In genomic region chr1:210374600-210374953, GRCh38 we compare ENCODE assay signal across 10 cellular contexts. TPM values are rescaled to one million over a fixed set of nuclear protein-coding genes. Genes with fewer than 3 reads are reported as not detected.
DNase-seq lines count a peak whose midpoint lies in the region; ATAC-seq and TF ChIP-seq lines count a peak whose summit lies in the region.
"Had no signal": no experiment of that assay in that cellular context is flagged by ENCODE, and none has a peak within 500 bp of the region (broad histone marks: within the 10 kb centered on the region; RNA-seq: fewer than 3 reads in every experiment).

No MANE protein-coding gene starts in this region.

- H3K36me3 ChIP-seq in mesenchymal stem cell (ENCODE audit: control insufficient read depth in 1 of 2, insufficient read depth in 2 of 2, low read depth in 1 of 2, low read length in 2 of 2), result no peaks in the 10 kb centered on the region
- no peaks in the 10 kb centered on the region for H3K36me3 ChIP-seq in colonic mucosa
- H3K36me3 ChIP-seq: stomach had no signal

- H3K27ac ChIP-seq in C4-2B, result no peak overlapping the region; the same call in 1 of the 2 replicates
- peak overlapping the region; percentile 92 for H3K27ac ChIP-seq in H9 (ENCODE audit: insufficient read length, low read depth, low read length)
- H3K27ac ChIP-seq in mesenchymal stem cell (ENCODE audit: low read length, poor library complexity, severe bottlenecking), result peak overlapping the region; percentile 15
- no peak overlapping the region for H3K27ac ChIP-seq in colonic mucosa

- H2BK120ac ChIP-seq in H9 (ENCODE audit: low read depth, low read length, poor library complexity, severe bottlenecking) (peak overlapping the region; percentile 44), mesenchymal stem cell (ENCODE audit: low read depth, low read length) (no peak overlapping the region)

- H3K27ac Mint-ChIP-seq in H9, result peak overlapping the region; percentile 98 to 100 (median 100); a peak in 5 of 7 replicates
- H3K27ac Mint-ChIP-seq in activated T-helper 17 cell treated with anti-CD3 and anti-CD28 coated beads, Interleukin-2, amount 50 U/mL, for 72 hours, result peak overlapping the region; percentile 91

- no peak overlapping the region for H3K23ac ChIP-seq in H9 (ENCODE audit: insufficient read length, low read depth, low read length)
- H3K23ac ChIP-seq in mesenchymal stem cell (ENCODE audit: low read length in 2 of 2), result no peak overlapping the region

- H3K9ac ChIP-seq in H9 (ENCODE audit: extremely low read depth, insufficient read length, low read length), result no peak overlapping the region
- peak overlapping the region; percentile 86 for H3K9ac ChIP-seq in mesenchymal stem cell (ENCODE audit: low read length)
- no peak overlapping the region for H3K9ac ChIP-seq in colonic mucosa (ENCODE audit: low read depth in 2 of 2, low read length in 2 of 2)

- no peaks in the 10 kb centered on the region for H3K23me2 ChIP-seq in H9 (ENCODE audit: insufficient read length, low read depth, low read length, poor library complexity, severe bottlenecking)

- H4K20me1 ChIP-seq in H9 (ENCODE audit: control insufficient read depth, insufficient read depth, insufficient read length), result no peaks in the 10 kb centered on the region

- no peaks in the 10 kb centered on the region for H3K79me2 ChIP-seq in H9 (ENCODE audit: insufficient read depth, low read length)

- H3K18ac ChIP-seq in H9 (ENCODE audit: insufficient read length, low read depth, low read length), result no peak overlapping the region
- H3K18ac ChIP-seq in mesenchymal stem cell (ENCODE audit: low read depth in 1 of 2, low read length in 2 of 2), result no peak overlapping the region

- peaks cover 36 to 46% of the 10 kb centered on the region in 2 experiments for H3K4me1 Mint-ChIP-seq in H9
- peaks cover 19% of the 10 kb centered on the region for H3K4me1 Mint-ChIP-seq in activated T-helper 17 cell treated with anti-CD3 and anti-CD28 coated beads, Interleukin-2, amount 50 U/mL, for 72 hours

- DNase-seq in H9 (no peak), mesenchymal stem cell (no peak), T1000 (lab: John Stamatoyannopoulos, UW) (no peak), colonic mucosa (no peak)
- DNase-seq: NCI-H187 treated with DMSO at 0.1 percent for 48 hours had no signal

- H3K56ac ChIP-seq in H9 (ENCODE audit: insufficient read length, low read depth, low read length), result no peak overlapping the region

- peaks cover 8% of the 10 kb centered on the region; the same call in 1 of the 2 replicates for H3K4me1 ChIP-seq in H9 (ENCODE audit: insufficient read depth, low read length)
- peaks cover 8% of the 10 kb centered on the region for H3K4me1 ChIP-seq in mesenchymal stem cell (ENCODE audit: control insufficient read depth, insufficient read depth, low read depth, low read length)
- no peaks in the 10 kb centered on the region for H3K4me1 ChIP-seq in colonic mucosa

- H2BK12ac ChIP-seq in H9 (ENCODE audit: insufficient read length, low read depth, low read length) (no peak overlapping the region), mesenchymal stem cell (ENCODE audit: low read length in 2 of 2) (no peak overlapping the region)

- H3K27me3 Mint-ChIP-seq in H9 (ENCODE audit: low read depth), result peaks cover 12% of the 10 kb centered on the region
- H3K27me3 Mint-ChIP-seq in activated T-helper 17 cell treated with anti-CD3 and anti-CD28 coated beads, Interleukin-2, amount 50 U/mL, for 72 hours, result no peaks in the 10 kb centered on the region

- H4K8ac ChIP-seq in H9 (replicated peaks; ENCODE audit: insufficient read length, low read depth, low read length) (no peak overlapping the region), mesenchymal stem cell (ENCODE audit: low read length) (no peak overlapping the region)

- H2BK15ac ChIP-seq in H9 (ENCODE audit: low read depth, low read length), result no peak overlapping the region
- H2BK15ac ChIP-seq in mesenchymal stem cell (ENCODE audit: low read depth, poor library complexity, severe bottlenecking), result no peak overlapping the region

- no CpG with 5 or more reads among the region's 4 CpGs for WGBS in H9 (ENCODE audit: extremely low coverage, insufficient read length, low lambda C conversion rate)
- no CpG with 5 or more reads among the region's 4 CpGs for WGBS in mesenchymal stem cell

- H3K14ac ChIP-seq in H9 (ENCODE audit: insufficient read depth, low read length), result no peak overlapping the region
- no peak overlapping the region for H3K14ac ChIP-seq in mesenchymal stem cell (ENCODE audit: low read length in 2 of 2)

- no peaks in the 10 kb centered on the region; a peak in 2 of 5 replicates for H3K9me3 Mint-ChIP-seq in H9
- no peaks in the 10 kb centered on the region for H3K9me3 Mint-ChIP-seq in activated T-helper 17 cell treated with anti-CD3 and anti-CD28 coated beads, Interleukin-2, amount 50 U/mL, for 72 hours

- H3K4me2 ChIP-seq in H9 (ENCODE audit: insufficient read depth, insufficient read length, low read length) (no peak overlapping the region), mesenchymal stem cell (ENCODE audit: low read length, poor library complexity, severe bottlenecking) (no peak overlapping the region)

- H3K4me3 ChIP-seq in mesenchymal stem cell (ENCODE audit: insufficient read depth in 1 of 2, low read depth in 1 of 2, low read length in 2 of 2) (peak overlapping the region in 1 of 2 experiments; percentile 28), colonic mucosa (no peak overlapping the region)
- H3K4me3 ChIP-seq: stomach had no signal

- H2BK20ac ChIP-seq in H9 (ENCODE audit: low read depth, low read length, poor library complexity, severe bottlenecking), result no peak overlapping the region

- H3K4ac ChIP-seq in H9 (ENCODE audit: low read depth, low read length) (no peak overlapping the region), mesenchymal stem cell (ENCODE audit: low read depth in 1 of 2, low read length in 2 of 2) (no peak overlapping the region)

- no peak overlapping the region for H4K91ac ChIP-seq in H9 (ENCODE audit: insufficient read length, low read depth, low read length)
- H4K91ac ChIP-seq in mesenchymal stem cell (ENCODE audit: low read length), result no peak overlapping the region

- no peak for ATAC-seq in activated T-helper 17 cell treated with anti-CD3 and anti-CD28 coated beads, Interleukin-2, amount 50 U/mL, for 72 hours (replicated peaks)
- ATAC-seq in HG02885 (IDR thresholded peaks at IDR 0.05; ENCODE audit: poor library complexity, unreplicated experiment), result no peak
- ATAC-seq in GM21576 (IDR thresholded peaks at IDR 0.05; ENCODE audit: unreplicated experiment), result no peak

- H3K27me3 ChIP-seq in H9 (ENCODE audit: insufficient read depth, low read length) (no peaks in the 10 kb centered on the region; the same call in 1 of the 2 replicates), mesenchymal stem cell (ENCODE audit: control insufficient read depth in 1 of 2, insufficient read depth in 1 of 2, low read length in 2 of 2) (no peaks in the 10 kb centered on the region), colonic mucosa (no peaks in the 10 kb centered on the region)
- H3K27me3 ChIP-seq: stomach had no signal

- no peaks in the 10 kb centered on the region for H3K36me3 Mint-ChIP-seq in H9 (ENCODE audit: insufficient read depth in 1 of 3, low read depth in 3 of 3)
- H3K36me3 Mint-ChIP-seq in activated T-helper 17 cell treated with anti-CD3 and anti-CD28 coated beads, Interleukin-2, amount 50 U/mL, for 72 hours (ENCODE audit: low read depth), result no peaks in the 10 kb centered on the region

- H2BK5ac ChIP-seq in H9 (ENCODE audit: insufficient read length, low read length) (no peak overlapping the region), mesenchymal stem cell (ENCODE audit: low read depth, low read length, poor library complexity, severe bottlenecking) (no peak overlapping the region)

- intact Hi-C loops in colonic mucosa (cut with DNase I), result no loop called here

- H2AFZ ChIP-seq in H9 (ENCODE audit: low read length), result no peak overlapping the region
- no peak overlapping the region for H2AFZ ChIP-seq in mesenchymal stem cell (ENCODE audit: low read depth, low read length)

- H2AK5ac ChIP-seq in H9 (ENCODE audit: insufficient read length, low read length) (no peak overlapping the region), mesenchymal stem cell (ENCODE audit: low read length, severe bottlenecking) (peak overlapping the region; percentile 77)

- TF ChIP-seq CTCF in C4-2B (conservative IDR thresholded peaks at IDR 0.05) (peak; percentile 63), H9 (conservative IDR thresholded peaks at IDR 0.05) (no peak), colonic mucosa (IDR thresholded peaks at IDR 0.05) (no peak)

- no peaks in the 10 kb centered on the region for H3K79me1 ChIP-seq in H9 (ENCODE audit: insufficient read depth, low read depth, low read length, poor library complexity, severe bottlenecking)
- H3K79me1 ChIP-seq in mesenchymal stem cell (replicated peaks; ENCODE audit: low read length, poor library complexity, severe bottlenecking), result peaks cover 1% of the 10 kb centered on the region

- no peak overlapping the region for H4K5ac ChIP-seq in H9 (ENCODE audit: insufficient read length, low read depth, low read length)

- H3T11ph ChIP-seq in H9 (ENCODE audit: low read length), result peak overlapping the region; percentile 80

- H3K9me3 ChIP-seq in H9 (ENCODE audit: control insufficient read depth, low read depth, low read length), result no peaks in the 10 kb centered on the region
- H3K9me3 ChIP-seq in mesenchymal stem cell (ENCODE audit: control insufficient read depth, low read length), result no peaks in the 10 kb centered on the region
- no peaks in the 10 kb centered on the region for H3K9me3 ChIP-seq in colonic mucosa
- H3K9me3 ChIP-seq: stomach had no signal

- H3K4me3 Mint-ChIP-seq in H9, result no peak overlapping the region; a peak in 1 of 5 replicates
- peak overlapping the region; percentile 56 for H3K4me3 Mint-ChIP-seq in activated T-helper 17 cell treated with anti-CD3 and anti-CD28 coated beads, Interleukin-2, amount 50 U/mL, for 72 hours

RNA-seq across cellular contexts. Expression of gene HHAT, which starts 45.9 kb away (rescaled TPM):
- total RNA-seq in H9 (2021), result 0.48 and 0.83 TPM in 2 replicates
- total RNA-seq in activated T-helper 17 cell treated with anti-CD3 and anti-CD28 coated beads, Interleukin-2, amount 50 U/mL, for 72 hours, result 1 to 10 TPM in 1 of 2 donors, under 1 TPM in 1; 0.58 to 1.3 TPM
- polyA plus RNA-seq in mesenchymal stem cell (2013, experiment 1 of 2), result 3.1 TPM
- polyA plus RNA-seq in mesenchymal stem cell (2013, experiment 2 of 2), result 3.1 TPM
- 1 to 10 TPM; 3.2 to 4.9 TPM for total RNA-seq in colonic mucosa

Comparison
In these comparisons a context has a peak if more than half of its experiments do, and no peak if none do; other contexts are left out.
1. H3K27ac ChIP-seq: peak in H9 (single experiment) and mesenchymal stem cell (single experiment); none in C4-2B (single experiment) and colonic mucosa (single experiment).